1 cellular context compared by ENCODE assay signal in genomic region chr11:108199446-108200321, GRCh38.
TF ChIP-seq lines count a peak whose summit lies in the region.

No MANE protein-coding gene starts in this region.

TF ChIP-seq in K562, 482 proteins besides CTCF, POLR2A, EP300 and RAD21 (continued from another document):
- TF ChIP-seq, protein P1, sequence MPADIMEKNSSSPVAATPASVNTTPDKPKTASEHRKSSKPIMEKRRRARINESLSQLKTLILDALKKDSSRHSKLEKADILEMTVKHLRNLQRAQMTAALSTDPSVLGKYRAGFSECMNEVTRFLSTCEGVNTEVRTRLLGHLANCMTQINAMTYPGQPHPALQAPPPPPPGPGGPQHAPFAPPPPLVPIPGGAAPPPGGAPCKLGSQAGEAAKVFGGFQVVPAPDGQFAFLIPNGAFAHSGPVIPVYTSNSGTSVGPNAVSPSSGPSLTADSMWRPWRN (IDR thresholded peaks at IDR 0.05; ENCODE audit: low read depth): 0 out of 2 replicates have a peak, but pooled peaks have one; percentile 33
- no peak for TF ChIP-seq ZNF174 (CRISPR knock-in tag; IDR thresholded peaks at IDR 0.05)
- peak; percentile 55; the same call in 1 of the 2 replicates for TF ChIP-seq NBN (IDR thresholded peaks at IDR 0.05; ENCODE audit: low read depth)
- TF ChIP-seq, protein P2, sequence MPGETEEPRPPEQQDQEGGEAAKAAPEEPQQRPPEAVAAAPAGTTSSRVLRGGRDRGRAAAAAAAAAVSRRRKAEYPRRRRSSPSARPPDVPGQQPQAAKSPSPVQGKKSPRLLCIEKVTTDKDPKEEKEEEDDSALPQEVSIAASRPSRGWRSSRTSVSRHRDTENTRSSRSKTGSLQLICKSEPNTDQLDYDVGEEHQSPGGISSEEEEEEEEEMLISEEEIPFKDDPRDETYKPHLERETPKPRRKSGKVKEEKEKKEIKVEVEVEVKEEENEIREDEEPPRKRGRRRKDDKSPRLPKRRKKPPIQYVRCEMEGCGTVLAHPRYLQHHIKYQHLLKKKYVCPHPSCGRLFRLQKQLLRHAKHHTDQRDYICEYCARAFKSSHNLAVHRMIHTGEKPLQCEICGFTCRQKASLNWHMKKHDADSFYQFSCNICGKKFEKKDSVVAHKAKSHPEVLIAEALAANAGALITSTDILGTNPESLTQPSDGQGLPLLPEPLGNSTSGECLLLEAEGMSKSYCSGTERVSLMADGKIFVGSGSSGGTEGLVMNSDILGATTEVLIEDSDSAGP (CRISPR knock-in tag; IDR thresholded peaks at IDR 0.05): no peak
- TF ChIP-seq, protein P3, sequence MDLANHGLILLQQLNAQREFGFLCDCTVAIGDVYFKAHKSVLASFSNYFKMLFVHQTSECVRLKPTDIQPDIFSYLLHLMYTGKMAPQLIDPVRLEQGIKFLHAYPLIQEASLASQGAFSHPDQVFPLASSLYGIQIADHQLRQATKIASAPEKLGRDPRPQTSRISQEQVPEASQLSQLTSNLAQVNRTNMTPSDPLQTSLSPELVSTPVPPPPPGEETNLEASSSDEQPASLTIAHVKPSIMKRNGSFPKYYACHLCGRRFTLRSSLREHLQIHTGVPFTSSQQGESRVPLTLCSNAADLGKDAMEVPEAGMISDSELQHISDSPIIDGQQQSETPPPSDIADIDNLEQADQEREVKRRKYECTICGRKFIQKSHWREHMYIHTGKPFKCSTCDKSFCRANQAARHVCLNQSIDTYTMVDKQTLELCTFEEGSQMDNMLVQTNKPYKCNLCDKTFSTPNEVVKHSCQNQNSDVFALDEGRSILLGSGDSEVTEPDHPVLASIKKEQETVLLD (IDR thresholded peaks at IDR 0.05): 0 out of 2 replicates have a peak, but pooled peaks have one; percentile 36
- TF ChIP-seq, protein P4, sequence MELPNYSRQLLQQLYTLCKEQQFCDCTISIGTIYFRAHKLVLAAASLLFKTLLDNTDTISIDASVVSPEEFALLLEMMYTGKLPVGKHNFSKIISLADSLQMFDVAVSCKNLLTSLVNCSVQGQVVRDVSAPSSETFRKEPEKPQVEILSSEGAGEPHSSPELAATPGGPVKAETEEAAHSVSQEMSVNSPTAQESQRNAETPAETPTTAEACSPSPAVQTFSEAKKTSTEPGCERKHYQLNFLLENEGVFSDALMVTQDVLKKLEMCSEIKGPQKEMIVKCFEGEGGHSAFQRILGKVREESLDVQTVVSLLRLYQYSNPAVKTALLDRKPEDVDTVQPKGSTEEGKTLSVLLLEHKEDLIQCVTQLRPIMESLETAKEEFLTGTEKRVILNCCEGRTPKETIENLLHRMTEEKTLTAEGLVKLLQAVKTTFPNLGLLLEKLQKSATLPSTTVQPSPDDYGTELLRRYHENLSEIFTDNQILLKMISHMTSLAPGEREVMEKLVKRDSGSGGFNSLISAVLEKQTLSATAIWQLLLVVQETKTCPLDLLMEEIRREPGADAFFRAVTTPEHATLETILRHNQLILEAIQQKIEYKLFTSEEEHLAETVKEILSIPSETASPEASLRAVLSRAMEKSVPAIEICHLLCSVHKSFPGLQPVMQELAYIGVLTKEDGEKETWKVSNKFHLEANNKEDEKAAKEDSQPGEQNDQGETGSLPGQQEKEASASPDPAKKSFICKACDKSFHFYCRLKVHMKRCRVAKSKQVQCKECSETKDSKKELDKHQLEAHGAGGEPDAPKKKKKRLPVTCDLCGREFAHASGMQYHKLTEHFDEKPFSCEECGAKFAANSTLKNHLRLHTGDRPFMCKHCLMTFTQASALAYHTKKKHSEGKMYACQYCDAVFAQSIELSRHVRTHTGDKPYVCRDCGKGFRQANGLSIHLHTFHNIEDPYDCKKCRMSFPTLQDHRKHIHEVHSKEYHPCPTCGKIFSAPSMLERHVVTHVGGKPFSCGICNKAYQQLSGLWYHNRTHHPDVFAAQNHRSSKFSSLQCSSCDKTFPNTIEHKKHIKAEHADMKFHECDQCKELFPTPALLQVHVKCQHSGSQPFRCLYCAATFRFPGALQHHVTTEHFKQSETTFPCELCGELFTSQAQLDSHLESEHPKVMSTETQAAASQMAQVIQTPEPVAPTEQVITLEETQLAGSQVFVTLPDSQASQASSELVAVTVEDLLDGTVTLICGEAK (IDR thresholded peaks at IDR 0.05): 0 out of 2 replicates have a peak, but pooled peaks have one; percentile 29
- TF ChIP-seq, protein P4 (CRISPR knock-in tag; IDR thresholded peaks at IDR 0.05): no peak
- TF ChIP-seq, protein P5, sequence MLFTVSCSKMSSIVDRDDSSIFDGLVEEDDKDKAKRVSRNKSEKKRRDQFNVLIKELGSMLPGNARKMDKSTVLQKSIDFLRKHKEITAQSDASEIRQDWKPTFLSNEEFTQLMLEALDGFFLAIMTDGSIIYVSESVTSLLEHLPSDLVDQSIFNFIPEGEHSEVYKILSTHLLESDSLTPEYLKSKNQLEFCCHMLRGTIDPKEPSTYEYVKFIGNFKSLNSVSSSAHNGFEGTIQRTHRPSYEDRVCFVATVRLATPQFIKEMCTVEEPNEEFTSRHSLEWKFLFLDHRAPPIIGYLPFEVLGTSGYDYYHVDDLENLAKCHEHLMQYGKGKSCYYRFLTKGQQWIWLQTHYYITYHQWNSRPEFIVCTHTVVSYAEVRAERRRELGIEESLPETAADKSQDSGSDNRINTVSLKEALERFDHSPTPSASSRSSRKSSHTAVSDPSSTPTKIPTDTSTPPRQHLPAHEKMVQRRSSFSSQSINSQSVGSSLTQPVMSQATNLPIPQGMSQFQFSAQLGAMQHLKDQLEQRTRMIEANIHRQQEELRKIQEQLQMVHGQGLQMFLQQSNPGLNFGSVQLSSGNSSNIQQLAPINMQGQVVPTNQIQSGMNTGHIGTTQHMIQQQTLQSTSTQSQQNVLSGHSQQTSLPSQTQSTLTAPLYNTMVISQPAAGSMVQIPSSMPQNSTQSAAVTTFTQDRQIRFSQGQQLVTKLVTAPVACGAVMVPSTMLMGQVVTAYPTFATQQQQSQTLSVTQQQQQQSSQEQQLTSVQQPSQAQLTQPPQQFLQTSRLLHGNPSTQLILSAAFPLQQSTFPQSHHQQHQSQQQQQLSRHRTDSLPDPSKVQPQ (CRISPR knock-in tag; IDR thresholded peaks at IDR 0.05; ENCODE audit: borderline replicate concordance): no peak
- TF ChIP-seq ZNF408 (CRISPR knock-in tag; IDR thresholded peaks at IDR 0.05; ENCODE audit: low read depth): no peak
- no peak for TF ChIP-seq UBTF (IDR thresholded peaks at IDR 0.05; ENCODE audit: borderline replicate concordance in 1 of 2, low read depth in 2 of 2, low read length in 2 of 2)
- 0 out of 4 replicates have a peak, but pooled peaks of 1 of the 2 experiments have one; percentile 21 for TF ChIP-seq NRF1 (conservative IDR thresholded peaks at IDR 0.05 in 1 of 2, IDR thresholded peaks at IDR 0.05 in 1 of 2)
- TF ChIP-seq MAFG (tag; conservative IDR thresholded peaks at IDR 0.05): peak; percentile 99
- no peak for TF ChIP-seq ZNF75A (CRISPR knock-in tag; IDR thresholded peaks at IDR 0.05)
- peak; percentile 95 for TF ChIP-seq NFE2 (IDR thresholded peaks at IDR 0.05; ENCODE audit: low read depth)
- TF ChIP-seq ZNF24 (IDR thresholded peaks at IDR 0.05): peak; percentile 84
- TF ChIP-seq ZNF695 (CRISPR knock-in tag; IDR thresholded peaks at IDR 0.05): no peak
- no peak for TF ChIP-seq GATAD2B (IDR thresholded peaks at IDR 0.05; ENCODE audit: borderline replicate concordance)
- TF ChIP-seq TRIM24 (IDR thresholded peaks at IDR 0.05): peak in 1 of 2 experiments; percentile 56; a peak in 1 of 4 replicates
- TF ChIP-seq ZBTB1 (CRISPR knock-in tag; IDR thresholded peaks at IDR 0.05; ENCODE audit: borderline replicate concordance, low read depth): no peak
- TF ChIP-seq PTRF (tag; IDR thresholded peaks at IDR 0.05): no peak
- peak; percentile 20; the same call in 1 of the 2 replicates for TF ChIP-seq ZNF384 (IDR thresholded peaks at IDR 0.05; ENCODE audit: low read depth, low read length)
- 0 out of 2 replicates have a peak, but pooled peaks have one; percentile 9 for TF ChIP-seq JUN (IDR thresholded peaks at IDR 0.05; ENCODE audit: borderline replicate concordance, low read depth, low read length)
- TF ChIP-seq JUN (CRISPR knock-in tag; IDR thresholded peaks at IDR 0.05; ENCODE audit: borderline replicate concordance): no peak
- TF ChIP-seq CREM (IDR thresholded peaks at IDR 0.05; ENCODE audit: low read depth): 0 out of 2 replicates have a peak, but pooled peaks have one; percentile 25
- peak; percentile 84 for TF ChIP-seq EHMT2 (IDR thresholded peaks at IDR 0.05)
- peak; percentile 61; the same call in 1 of the 2 replicates for TF ChIP-seq HDAC2 (IDR thresholded peaks at IDR 0.05)
- TF ChIP-seq AFF1 (IDR thresholded peaks at IDR 0.05; ENCODE audit: low read depth in 1 of 2, partially characterized antibody in 2 of 2): no peak
- 0 out of 2 replicates have a peak, but pooled peaks have one; percentile 22 for TF ChIP-seq FOSL1 (tag; conservative IDR thresholded peaks at IDR 0.05)
- TF ChIP-seq MAFF (IDR thresholded peaks at IDR 0.05; ENCODE audit: low read length): peak; percentile 94
- TF ChIP-seq HMBOX1 (IDR thresholded peaks at IDR 0.05): peak; percentile 70; the same call in 1 of the 2 replicates
- TF ChIP-seq U2AF2 (optimal IDR thresholded peaks at IDR 0.05; ENCODE audit: low read depth, low read length): no peak
